Comparison of ENCODE assay signal across 8 cellular contexts in the genomic region with DNA sequence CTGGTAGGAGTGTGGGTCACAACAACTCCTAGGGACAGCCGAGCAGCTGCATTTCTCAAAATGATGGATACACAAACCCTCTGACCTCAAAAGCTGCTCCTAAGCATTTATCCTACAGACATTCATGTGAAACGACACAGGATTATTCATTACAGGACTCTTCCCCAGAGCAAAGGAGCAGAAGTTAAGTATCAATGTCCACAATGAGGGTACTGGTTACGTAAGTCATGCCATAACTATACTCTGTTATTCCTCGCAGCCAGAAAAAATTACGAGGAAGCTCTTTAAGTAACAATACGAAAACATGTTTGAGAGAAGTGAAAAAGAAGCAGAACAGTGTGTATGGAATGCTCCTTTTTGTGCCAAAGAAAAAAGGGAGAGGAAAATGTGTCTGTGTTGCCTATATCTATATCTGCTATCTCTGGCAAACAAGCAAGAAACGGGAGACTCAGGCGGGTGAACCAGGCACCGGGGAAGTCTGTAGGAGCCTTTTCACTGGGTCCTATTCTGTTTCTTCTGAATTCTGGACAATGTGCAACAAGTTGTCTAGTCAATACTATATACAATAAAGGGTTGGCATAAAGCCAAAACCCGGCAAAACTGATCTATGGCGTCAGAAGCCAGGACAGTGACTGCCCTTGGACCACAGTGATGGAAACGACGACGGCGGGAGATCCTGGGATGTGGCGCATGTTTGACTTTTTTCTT. TPM values are rescaled to one million over a fixed set of nuclear protein-coding genes. Genes with fewer than 3 reads are reported as not detected.
DNase-seq lines count a peak whose midpoint lies in the region; ATAC-seq and TF ChIP-seq lines count a peak whose summit lies in the region.

No MANE protein-coding gene starts in this region.

- H3K79me2 ChIP-seq in hepatocyte = peaks cover 11% of the 10 kb centered on the region

- H3K27me3 Mint-ChIP-seq in WTC11 (ENCODE audit: low read depth) = peaks cover 8% of the 10 kb centered on the region
- H3K27me3 Mint-ChIP-seq in stimulated activated naive B cell treated with anti-CD40 and anti-IgM and Interleukin-4, amounts not matched to agents 10 μg/mL and 1 μg/mL and 100 μg/mL, for 72 hours = no peaks in the 10 kb centered on the region

- no peaks in the 10 kb centered on the region for H3K9me3 Mint-ChIP-seq in WTC11
- H3K9me3 Mint-ChIP-seq in stimulated activated naive B cell treated with anti-CD40 and anti-IgM and Interleukin-4, amounts not matched to agents 10 μg/mL and 1 μg/mL and 100 μg/mL, for 72 hours = no peaks in the 10 kb centered on the region

- H3K27me3 ChIP-seq in hepatocyte = no peaks in the 10 kb centered on the region

- H3K27ac Mint-ChIP-seq in WTC11 = no peak overlapping the region
- no peak overlapping the region for H3K27ac Mint-ChIP-seq in stimulated activated naive B cell treated with anti-CD40 and anti-IgM and Interleukin-4, amounts not matched to agents 10 μg/mL and 1 μg/mL and 100 μg/mL, for 72 hours

- H2AFZ ChIP-seq in hepatocyte = no peak overlapping the region

- peaks cover 37% of the 10 kb centered on the region for H3K4me1 Mint-ChIP-seq in WTC11
- H3K4me1 Mint-ChIP-seq in stimulated activated naive B cell treated with anti-CD40 and anti-IgM and Interleukin-4, amounts not matched to agents 10 μg/mL and 1 μg/mL and 100 μg/mL, for 72 hours = peaks cover 15 to 31% of the 10 kb centered on the region in 2 donors

- H3K9me3 ChIP-seq in hepatocyte (ENCODE audit: low read depth) = no peaks in the 10 kb centered on the region

- H4K20me1 ChIP-seq in hepatocyte (ENCODE audit: insufficient read depth, poor library complexity, severe bottlenecking) = peaks cover 7% of the 10 kb centered on the region

- peak overlapping the region; percentile 86 for H3K27ac ChIP-seq in hepatocyte

- POLR2A ChIA-PET in WTC11 (lab: Charles Lee) = no interaction called here

- H3K36me3 Mint-ChIP-seq in WTC11 = peaks cover 8% of the 10 kb centered on the region; the same call in 1 of the 2 replicates
- H3K36me3 Mint-ChIP-seq in stimulated activated naive B cell treated with anti-CD40 and anti-IgM and Interleukin-4, amounts not matched to agents 10 μg/mL and 1 μg/mL and 100 μg/mL, for 72 hours = peaks cover 8 to 13% of the 10 kb centered on the region in 2 donors

- TF ChIP-seq CTCF in WTC11 (IDR thresholded peaks at IDR 0.05) = no peak
- TF ChIP-seq CTCF in hepatocyte (IDR thresholded peaks at IDR 0.05; ENCODE audit: poor library complexity) = no peak

- H3K4me1 ChIP-seq in hepatocyte (ENCODE audit: insufficient read depth) = peaks cover 4% of the 10 kb centered on the region

- peak; percentile 50 for DNase-seq in SIG-M5 treated with dmso at 0.1 percent for 504 hours (lab: John Stamatoyannopoulos, UW; ENCODE audit: unreplicated experiment)
- DNase-seq in SIG-M5 (lab: John Stamatoyannopoulos, UW) = no peak
- DNase-seq in WTC11 (ENCODE audit: low spot score) = no peak
- no peak for DNase-seq in hepatocyte (ENCODE audit: low spot score)
- no peak for DNase-seq in stimulated activated naive B cell treated with anti-CD40 and anti-IgM and Interleukin-4, amounts not matched to agents 10 μg/mL and 1 μg/mL and 100 μg/mL, for 72 hours
- DNase-seq in HPDE6-E6E7 (ENCODE audit: extremely low spot score) = no peak
- no peak for DNase-seq in NCI-H187 (lab: John Stamatoyannopoulos, UW)
- no peak for DNase-seq in GF-D8 (lab: John Stamatoyannopoulos, UW)

- CTCF ChIA-PET in WTC11 (lab: Charles Lee) = interaction anchor here (0.7 to 2.7 kb wide), 3 partner anchors 8 to 299 kb away, joined by 3 to 19 read pairs (median 4); no protein-coding TSS in a partner anchor

- H3K9me2 ChIP-seq in hepatocyte (replicated peaks; ENCODE audit: insufficient read depth) = no peaks in the 10 kb centered on the region

- peak overlapping the region; percentile 88 for H3K4me2 ChIP-seq in hepatocyte

- no peaks in the 10 kb centered on the region for H3K36me3 ChIP-seq in hepatocyte (replicated peaks; ENCODE audit: insufficient read depth, low read depth)

- no peak for ATAC-seq in WTC11
- ATAC-seq in stimulated activated naive B cell treated with anti-CD40 and anti-IgM and Interleukin-4, amounts not matched to agents 10 μg/mL and 1 μg/mL and 100 μg/mL, for 72 hours (replicated peaks) = no peak

- H3K4me3 Mint-ChIP-seq in WTC11 = peak overlapping the region; percentile 84
- peak overlapping the region; percentile 90 to 93 for H3K4me3 Mint-ChIP-seq in stimulated activated naive B cell treated with anti-CD40 and anti-IgM and Interleukin-4, amounts not matched to agents 10 μg/mL and 1 μg/mL and 100 μg/mL, for 72 hours

- peak overlapping the region; percentile 17 for H3K4me3 ChIP-seq in hepatocyte

- WGBS in hepatocyte (ENCODE audit: low lambda C conversion rate, missing lambda C conversion rate) = 29% methylated on average over 16 of the region's 16 CpGs

TF ChIP-seq in WTC11, 78 proteins besides CTCF, POLR2A, EP300 and RAD21:
- 0 out of 2 replicates have a peak, but pooled peaks have one; percentile 18 for TF ChIP-seq GABPB1 (CRISPR knock-in tag; IDR thresholded peaks at IDR 0.05)
- no peak for TF ChIP-seq ZNF671 (CRISPR knock-in tag; IDR thresholded peaks at IDR 0.05)
- TF ChIP-seq PRRX2 (CRISPR knock-in tag; IDR thresholded peaks at IDR 0.05) = no peak
- no peak for TF ChIP-seq PRDM15 (CRISPR knock-in tag; IDR thresholded peaks at IDR 0.05)
- TF ChIP-seq NR2C2 (CRISPR knock-in tag; IDR thresholded peaks at IDR 0.05) = no peak
- no peak for TF ChIP-seq ETV6 (CRISPR knock-in tag; IDR thresholded peaks at IDR 0.05)
TF ChIP-seq in WTC11: peak in this region for 1.

RNA-seq across cellular contexts. Expression of gene ISOC2, which starts 1.3 kb away (rescaled TPM):
- 96.3 to 96.6 TPM (median 96.4 TPM) in 3 replicates for total RNA-seq in WTC11 (2021)
- total RNA-seq in hepatocyte = 79.3 and 90.4 TPM in 2 replicates
- 64.2 and 72.2 TPM in 2 replicates for polyA plus RNA-seq in hepatocyte

RNA-seq across cellular contexts. Expression of gene C19orf85, which starts 4.4 kb away (rescaled TPM):
- total RNA-seq in WTC11 (2021) = 2.1 to 2.5 TPM (median 2.2 TPM) in 3 replicates
- not detected in 2 replicates for total RNA-seq in hepatocyte
- not detected in 2 replicates for polyA plus RNA-seq in hepatocyte

RNA-seq across cellular contexts. Expression of gene ZNF628, which starts 16.3 kb away (rescaled TPM):
- total RNA-seq in WTC11 (2021) = 14.0 to 23.6 TPM (median 17.8 TPM) in 3 replicates
- total RNA-seq in hepatocyte = 2.2 and 4.7 TPM in 2 replicates
- polyA plus RNA-seq in hepatocyte = 1.0 and 1.2 TPM in 2 replicates

RNA-seq across cellular contexts. Expression of gene SHISA7, which starts 17.0 kb away (rescaled TPM):
- total RNA-seq in WTC11 (2021) (0.79 to 0.94 TPM (median 0.87 TPM) in 3 replicates), hepatocyte (not detected in 2 replicates)
- polyA plus RNA-seq in hepatocyte = not detected in 2 replicates

RNA-seq across cellular contexts. Expression of gene NAT14, which starts 24.9 kb away (rescaled TPM):
- total RNA-seq in WTC11 (2021) (71.9 to 87.7 TPM (median 74.8 TPM) in 3 replicates), hepatocyte (14.0 and 22.3 TPM in 2 replicates)
- polyA plus RNA-seq in hepatocyte = 40.3 and 43.6 TPM in 2 replicates
